ENCODE assay signal across 9 cellular contexts in the genomic region with DNA sequence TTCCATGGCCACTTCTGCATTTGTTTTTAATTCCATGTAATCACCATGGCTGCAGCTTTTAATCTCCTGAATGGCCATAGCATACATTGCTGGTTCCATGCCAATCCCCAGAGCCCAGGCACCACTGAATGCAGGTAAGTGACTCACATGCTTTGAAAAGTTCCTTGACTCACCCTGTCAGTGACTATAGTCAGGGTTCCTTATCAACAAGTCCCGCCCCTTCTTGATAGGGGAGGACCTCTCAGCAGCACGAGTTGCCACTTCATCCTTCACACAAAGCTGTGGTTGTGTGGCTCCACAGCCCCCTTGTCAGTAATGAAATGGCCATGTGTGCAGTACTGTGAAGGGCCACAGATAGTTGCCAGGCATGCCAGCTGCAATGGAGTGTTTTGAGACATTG.
A peak's percentile ranks its signal among the peaks of the same experiment; 100 is the strongest.
DNase-seq lines count a peak whose midpoint lies in the region; ATAC-seq, FAIRE-seq and TF ChIP-seq lines count a peak whose summit lies in the region.
"Had no signal": no experiment of that assay in that cellular context is flagged by ENCODE, and none has a peak within 500 bp of the region (broad histone marks: within the 10 kb centered on the region; RNA-seq: fewer than 3 reads in every experiment).

No MANE protein-coding gene starts in this region.

- H3K27ac ChIP-seq in brain microvascular endothelial cell (no peak overlapping the region), lung (ENCODE audit: low read depth in 1 of 2, low read length in 1 of 2) (peak overlapping the region; percentile 71 to 93), esophagus muscularis mucosa (replicated peaks in 1 of 4) (peak overlapping the region in 1 of 4 donors; percentile 11)

- H3K27me3 ChIP-seq in brain microvascular endothelial cell (replicated peaks), result no peaks in the 10 kb centered on the region
- no peaks in the 10 kb centered on the region for H3K27me3 ChIP-seq in lung (ENCODE audit: control insufficient read depth, insufficient read depth)
- H3K27me3 ChIP-seq in esophagus muscularis mucosa, result no peaks in the 10 kb centered on the region

- TF ChIP-seq POLR2A in esophagus muscularis mucosa (IDR thresholded peaks at IDR 0.05; ENCODE audit: low read depth), result no peak

- no peaks in the 10 kb centered on the region for H3K36me3 ChIP-seq in brain microvascular endothelial cell (replicated peaks)
- no peaks in the 10 kb centered on the region for H3K36me3 ChIP-seq in lung (ENCODE audit: control insufficient read depth in 2 of 2, insufficient read depth in 2 of 2, low read length in 2 of 2)
- no peaks in the 10 kb centered on the region for H3K36me3 ChIP-seq in esophagus muscularis mucosa

- no peak overlapping the region for H3K4me3 ChIP-seq in brain microvascular endothelial cell (ENCODE audit: low read depth, low read length)
- no peak overlapping the region for H3K4me3 ChIP-seq in lung
- no peak overlapping the region for H3K4me3 ChIP-seq in esophagus muscularis mucosa

- 42 to 59% methylated on average over 2 of the region's 2 CpGs for WGBS in lung, 2 donors
- WGBS in esophagus muscularis mucosa, result 67% methylated on average over 2 of the region's 2 CpGs

- intact Hi-C loops in esophagus muscularis mucosa (cut with DNase I), result no loop called here

- peaks cover 0 to 4% of the 10 kb centered on the region in 2 donors for H3K9me3 ChIP-seq in lung (ENCODE audit: control insufficient read depth in 2 of 2, insufficient read depth in 1 of 2, low read length in 1 of 2)
- H3K9me3 ChIP-seq in esophagus muscularis mucosa, result no peaks in the 10 kb centered on the region

- in situ Hi-C loops in ACHN (cut with HindIII; ENCODE audit: low pct_ligation_motif_present, low pct_unique_long_range_greater_than_20kb, low sequenced_read_pairs), result no loop called here
- in situ Hi-C loops in brain microvascular endothelial cell (cut with HindIII; ENCODE audit: low pct_ligation_motif_present, low sequenced_read_pairs), result no loop called here

- no peak for FAIRE-seq in D721Med (lab: Jason Lieb, UNC)
- FAIRE-seq: G401.6 had no signal

- TF ChIP-seq EP300 in esophagus muscularis mucosa (IDR thresholded peaks at IDR 0.05), result no peak

- ATAC-seq in lung (ENCODE audit: insufficient read depth, low FRiP score) (peak; percentile 84), HG03439 (IDR thresholded peaks at IDR 0.05; ENCODE audit: unreplicated experiment) (no peak), GM21360 (IDR thresholded peaks at IDR 0.05; ENCODE audit: unreplicated experiment) (no peak)

- DNase-seq in ACHN (peak; percentile 54), LHCN-M2 (ENCODE audit: low read depth) (peak; percentile 44), brain microvascular endothelial cell (peak; percentile 23), lung (ENCODE audit: low spot score) (peak; percentile 85), esophagus muscularis mucosa (ENCODE audit: extremely low spot score) (no peak), D721Med (ENCODE audit: insufficient read length, low spot score) (no peak)

- TF ChIP-seq CTCF in brain microvascular endothelial cell (IDR thresholded peaks at IDR 0.05; ENCODE audit: low read depth, low read length, missing control alignments), result no peak
- TF ChIP-seq CTCF in lung (IDR thresholded peaks at IDR 0.05; ENCODE audit: control extremely low read depth, extremely low read depth), result no peak
- TF ChIP-seq CTCF in esophagus muscularis mucosa (IDR thresholded peaks at IDR 0.05), result no peak
- no peak for TF ChIP-seq CTCF in D721Med (IDR thresholded peaks at IDR 0.05; ENCODE audit: insufficient read depth, missing control alignments)

- H3K4me1 ChIP-seq in lung (ENCODE audit: control insufficient read depth in 2 of 2, insufficient read depth in 2 of 2, low read length in 2 of 2) (no peaks in the 10 kb centered on the region), esophagus muscularis mucosa (peaks cover 12 to 22% (median 17%) of the 10 kb centered on the region in 4 donors)

Comparison
In these comparisons a context has a peak if more than half of its experiments do, and no peak if none do; other contexts are left out.
1. DNase-seq: peak in ACHN (single experiment), LHCN-M2 (single experiment), brain microvascular endothelial cell (single experiment) and lung (single experiment); none in esophagus muscularis mucosa (single experiment) and D721Med (single experiment).